In genomic region chr2:9778012-9778411, GRCh38 we compare ENCODE assay signal across 10 cellular contexts.
DNase-seq lines count a peak whose midpoint lies in the region; ATAC-seq, FAIRE-seq and TF ChIP-seq lines count a peak whose summit lies in the region.
"Had no signal": no experiment of that assay in that cellular context is flagged by ENCODE, and none has a peak within 500 bp of the region (broad histone marks: within the 10 kb centered on the region; RNA-seq: fewer than 3 reads in every experiment).

No MANE protein-coding gene starts in this region.

- peak; percentile 91 for FAIRE-seq in urothelium cell line (lab: Jason Lieb, UNC)

- TF ChIP-seq POLR2A in Peyer's patch (IDR thresholded peaks at IDR 0.05) (no peak), prostate gland (IDR thresholded peaks at IDR 0.05) (no peak)

- intact Hi-C loops in prostate gland (cut with DNase I): no loop called here

- peaks cover 0 to 44% (median 4%) of the 10 kb centered on the region in 4 donors for H3K4me1 ChIP-seq in Peyer's patch
- H3K4me1 ChIP-seq in prostate gland (replicated peaks): no peaks in the 10 kb centered on the region

- H3K4me3 ChIP-seq in Peyer's patch: no peak overlapping the region
- H3K4me3 ChIP-seq in fibroblast of mammary gland (ENCODE audit: control insufficient read depth, low read depth, low read length): no peak overlapping the region
- no peak overlapping the region for H3K4me3 ChIP-seq in prostate gland
- H3K4me3 ChIP-seq: sigmoid colon had no signal

- H3K27me3 ChIP-seq in Peyer's patch: no peaks in the 10 kb centered on the region
- H3K27me3 ChIP-seq in prostate gland (replicated peaks; ENCODE audit: insufficient read depth): no peaks in the 10 kb centered on the region
- H3K27me3 ChIP-seq: sigmoid colon had no signal

- H3K36me3 ChIP-seq in Peyer's patch (no peaks in the 10 kb centered on the region), prostate gland (no peaks in the 10 kb centered on the region)
- H3K36me3 ChIP-seq: sigmoid colon had no signal

- no peak for ATAC-seq in HG02884 (IDR thresholded peaks at IDR 0.05; ENCODE audit: unreplicated experiment)

- H3K9me3 ChIP-seq in Peyer's patch (no peaks in the 10 kb centered on the region), prostate gland (no peaks in the 10 kb centered on the region)
- H3K9me3 ChIP-seq: sigmoid colon had no signal

- WGBS in prostate gland: 90% methylated on average over 9 of the region's 9 CpGs

- TF ChIP-seq CTCF in Peyer's patch (IDR thresholded peaks at IDR 0.05) (peak in 4 of 6 experiments; percentile 21 to 70 (median 66)), fibroblast of mammary gland (conservative IDR thresholded peaks at IDR 0.05; ENCODE audit: control insufficient read depth, insufficient read depth, low read depth, low read length) (peak; percentile 29), prostate gland (IDR thresholded peaks at IDR 0.05) (peak in 2 of 4 experiments; percentile 22 to 43)

- H3K27ac ChIP-seq in Peyer's patch (no peak overlapping the region), prostate gland (no peak overlapping the region)
- H3K27ac ChIP-seq: epithelial cell of prostate, sigmoid colon had no signal

- peak; percentile 34 for DNase-seq in stimulated activated CD4-positive, alpha-beta T cell treated with anti-CD3 and anti-CD28 coated beads, Interleukin-1b, Interleukin-23, amount 100 ng/mL, for 48 hours
- no peak for DNase-seq in stimulated activated CD4-positive, alpha-beta T cell treated with anti-CD3 and anti-CD28 coated beads, Interleukin-4, amount 100 ng/mL, for 4 hours
- DNase-seq in Peyer's patch (peak in 1 of 3 donors; percentile 77), fibroblast of mammary gland (ENCODE audit: low read depth) (no peak), urothelium cell line (ENCODE audit: low spot score) (no peak), prostate gland (ENCODE audit: low spot score) (no peak), GM19240 (ENCODE audit: insufficient read length, low spot score) (no peak)
- DNase-seq: sigmoid colon had no signal
